Comparison of ENCODE assay signal across 9 cellular contexts in the genomic region with DNA sequence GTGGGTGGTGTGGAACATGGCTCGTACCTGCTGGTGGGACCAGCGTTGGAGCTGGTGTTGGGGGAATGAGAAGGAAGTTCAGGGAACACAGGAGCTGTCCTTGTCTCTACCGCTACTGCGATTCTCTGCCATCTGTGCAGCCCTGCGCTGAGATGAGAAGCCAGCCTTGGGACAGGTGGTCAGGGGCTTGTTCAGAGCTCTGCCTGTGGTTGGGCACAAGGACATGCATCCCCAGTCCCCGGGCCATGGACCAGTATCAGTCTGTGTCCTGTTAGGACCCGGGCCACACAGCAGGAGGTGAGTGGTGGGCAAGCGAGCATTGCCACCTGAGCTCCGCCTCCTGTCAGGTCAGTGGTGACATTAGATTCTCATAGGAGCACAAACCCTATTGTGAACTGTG.
"Had no signal": no experiment of that assay in that cellular context is flagged by ENCODE, and none has a peak within 500 bp of the region (broad histone marks: within the 10 kb centered on the region; RNA-seq: fewer than 3 reads in every experiment).

No MANE protein-coding gene starts in this region.

- H3K4me1 ChIP-seq: HAP-1 had no signal

- H3K27ac Mint-ChIP-seq: HFFc6, IgD-negative memory B cell had no signal

- H3K9me3 Mint-ChIP-seq: HFFc6 had no signal

- H3K36me3 ChIP-seq: HAP-1 had no signal

- ATAC-seq: HCT116, HepG2 had no signal

- DNase-seq: GM23248, GOT3, H7, HFFc6 had no signal

- H3K9me3 ChIP-seq: HAP-1 had no signal

- H3K4me1 Mint-ChIP-seq: IgD-negative memory B cell had no signal

- H3K36me3 Mint-ChIP-seq: IgD-negative memory B cell had no signal

- H3K4me3 ChIP-seq: GM23248, HAP-1 had no signal

- H3K27ac ChIP-seq: GM23248, HL-60 had no signal

- H3K9ac ChIP-seq: GM23248 had no signal

- H3K27me3 Mint-ChIP-seq: IgD-negative memory B cell had no signal

- H3K4me3 Mint-ChIP-seq: HFFc6, IgD-negative memory B cell had no signal

- H2AFZ ChIP-seq: GM23248 had no signal
